ENCODE assay signal across 22 cellular contexts in the genomic region with DNA sequence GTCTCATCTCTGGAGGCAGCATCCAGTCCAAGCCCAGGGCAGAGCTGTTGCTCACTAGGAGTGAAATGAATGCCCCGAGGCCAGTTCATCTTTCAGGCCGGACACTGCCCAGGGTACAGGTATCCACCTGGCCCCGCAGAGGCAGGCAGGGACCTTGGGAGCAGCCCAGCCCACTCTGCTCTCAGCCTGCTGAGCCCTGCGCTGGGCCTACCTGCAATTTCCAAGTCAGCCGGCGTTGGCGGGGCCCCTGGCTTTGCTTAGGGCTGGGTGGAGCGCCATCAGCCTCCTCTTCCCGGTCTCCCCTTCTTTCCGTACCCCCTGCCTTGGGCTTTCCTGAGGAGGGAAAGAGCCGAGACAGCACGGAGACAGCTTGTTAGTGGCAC.
"Had no signal": no experiment of that assay in that cellular context is flagged by ENCODE, and none has a peak within 500 bp of the region (broad histone marks: within the 10 kb centered on the region; RNA-seq: fewer than 3 reads in every experiment).

No MANE protein-coding gene starts in this region.

- H3K27me3 ChIP-seq: colonic mucosa, neutrophil, right lobe of liver, upper lobe of right lung, uterus had no signal

- H3K9ac ChIP-seq: parathyroid adenoma had no signal

- H3K4me3 Mint-ChIP-seq: central memory CD8-positive, alpha-beta T cell; dendritic cell treated with granulocyte-macrophage colony-stimulating factor and Interleukin-4, amounts not matched to agents 40 ng/mL and 50 ng/mL, for 4 days; natural killer cell; stimulated activated naive B cell treated with anti-CD40 and anti-IgM and Interleukin-4, amounts not matched to agents 10 μg/mL and 1 μg/mL and 100 μg/mL, for 72 hours; stimulated activated naive CD8-positive, alpha-beta T cell treated with anti-CD3 and anti-CD28 coated beads, Interleukin-15, Interleukin-2, amounts not matched to agents 100 ng/mL and 50 ng/mL, for 24 hours had no signal

- H3K27ac ChIP-seq: colonic mucosa, esophagus squamous epithelium, neutrophil, parathyroid adenoma, right lobe of liver, thoracic aorta, tibial nerve, upper lobe of right lung, uterus had no signal

- H3K27me3 Mint-ChIP-seq: central memory CD8-positive, alpha-beta T cell; dendritic cell treated with granulocyte-macrophage colony-stimulating factor and Interleukin-4, amounts not matched to agents 40 ng/mL and 50 ng/mL, for 4 days; progenitor cell of endocrine pancreas; stimulated activated naive CD8-positive, alpha-beta T cell treated with anti-CD3 and anti-CD28 coated beads, Interleukin-15, Interleukin-2, amounts not matched to agents 100 ng/mL and 50 ng/mL, for 24 hours had no signal

- H3K9me3 Mint-ChIP-seq: central memory CD8-positive, alpha-beta T cell; dendritic cell treated with granulocyte-macrophage colony-stimulating factor and Interleukin-4, amounts not matched to agents 40 ng/mL and 50 ng/mL, for 4 days; natural killer cell; stimulated activated naive B cell treated with anti-CD40 and anti-IgM and Interleukin-4, amounts not matched to agents 10 μg/mL and 1 μg/mL and 100 μg/mL, for 72 hours; stimulated activated naive CD8-positive, alpha-beta T cell treated with anti-CD3 and anti-CD28 coated beads, Interleukin-15, Interleukin-2, amounts not matched to agents 100 ng/mL and 50 ng/mL, for 24 hours had no signal

- H3K27ac Mint-ChIP-seq: dendritic cell treated with granulocyte-macrophage colony-stimulating factor and Interleukin-4, amounts not matched to agents 40 ng/mL and 50 ng/mL, for 4 days; natural killer cell; progenitor cell of endocrine pancreas; stimulated activated naive B cell treated with anti-CD40 and anti-IgM and Interleukin-4, amounts not matched to agents 10 μg/mL and 1 μg/mL and 100 μg/mL, for 72 hours; stimulated activated naive CD8-positive, alpha-beta T cell treated with anti-CD3 and anti-CD28 coated beads, Interleukin-15, Interleukin-2, amounts not matched to agents 100 ng/mL and 50 ng/mL, for 24 hours had no signal

- H2AFZ ChIP-seq: parathyroid adenoma had no signal

- H3K36me3 ChIP-seq: colonic mucosa, thoracic aorta, tibial nerve, upper lobe of right lung, uterus had no signal

- H3K4me1 Mint-ChIP-seq: central memory CD8-positive, alpha-beta T cell; natural killer cell; stimulated activated naive B cell treated with anti-CD40 and anti-IgM and Interleukin-4, amounts not matched to agents 10 μg/mL and 1 μg/mL and 100 μg/mL, for 72 hours had no signal

- H3K36me3 Mint-ChIP-seq: natural killer cell; stimulated activated naive B cell treated with anti-CD40 and anti-IgM and Interleukin-4, amounts not matched to agents 10 μg/mL and 1 μg/mL and 100 μg/mL, for 72 hours had no signal

- H3K9me3 ChIP-seq: colonic mucosa, esophagus squamous epithelium, neutrophil, right lobe of liver, thoracic aorta, tibial nerve, upper lobe of right lung, uterus had no signal

- ATAC-seq: left colon; natural killer cell; right lobe of liver; stimulated activated naive B cell treated with anti-CD40 and anti-IgM and Interleukin-4, amounts not matched to agents 10 μg/mL and 1 μg/mL and 100 μg/mL, for 72 hours; upper lobe of right lung had no signal

- H3K79me2 ChIP-seq: parathyroid adenoma had no signal

- H3K4me1 ChIP-seq: colonic mucosa, esophagus squamous epithelium, parathyroid adenoma, tibial nerve, upper lobe of right lung, uterus had no signal

- H3K4me3 ChIP-seq: colonic mucosa, esophagus squamous epithelium, right lobe of liver, tibial nerve, upper lobe of right lung, uterus had no signal

- DNase-seq: colonic mucosa; effector memory CD4-positive, alpha-beta T cell; esophagus squamous epithelium; foreskin melanocyte; glutamatergic neuron; left colon; natural killer cell; small intestine; stimulated activated CD4-positive, alpha-beta T cell treated with anti-CD3 and anti-CD28 coated beads, Interleukin-15, amount 100 ng/mL, for 24 hours; stimulated activated CD4-positive, alpha-beta T cell treated with anti-CD3 and anti-CD28 coated beads, Interleukin-2, amount 100 ng/mL, for 48 hours; stimulated activated naive B cell treated with anti-CD40 and anti-IgM and Interleukin-4, amounts not matched to agents 10 μg/mL and 1 μg/mL and 100 μg/mL, for 72 hours; upper lobe of right lung; uterus had no signal
